ENCODE assay signal across 1 cellular context in the genomic region with DNA sequence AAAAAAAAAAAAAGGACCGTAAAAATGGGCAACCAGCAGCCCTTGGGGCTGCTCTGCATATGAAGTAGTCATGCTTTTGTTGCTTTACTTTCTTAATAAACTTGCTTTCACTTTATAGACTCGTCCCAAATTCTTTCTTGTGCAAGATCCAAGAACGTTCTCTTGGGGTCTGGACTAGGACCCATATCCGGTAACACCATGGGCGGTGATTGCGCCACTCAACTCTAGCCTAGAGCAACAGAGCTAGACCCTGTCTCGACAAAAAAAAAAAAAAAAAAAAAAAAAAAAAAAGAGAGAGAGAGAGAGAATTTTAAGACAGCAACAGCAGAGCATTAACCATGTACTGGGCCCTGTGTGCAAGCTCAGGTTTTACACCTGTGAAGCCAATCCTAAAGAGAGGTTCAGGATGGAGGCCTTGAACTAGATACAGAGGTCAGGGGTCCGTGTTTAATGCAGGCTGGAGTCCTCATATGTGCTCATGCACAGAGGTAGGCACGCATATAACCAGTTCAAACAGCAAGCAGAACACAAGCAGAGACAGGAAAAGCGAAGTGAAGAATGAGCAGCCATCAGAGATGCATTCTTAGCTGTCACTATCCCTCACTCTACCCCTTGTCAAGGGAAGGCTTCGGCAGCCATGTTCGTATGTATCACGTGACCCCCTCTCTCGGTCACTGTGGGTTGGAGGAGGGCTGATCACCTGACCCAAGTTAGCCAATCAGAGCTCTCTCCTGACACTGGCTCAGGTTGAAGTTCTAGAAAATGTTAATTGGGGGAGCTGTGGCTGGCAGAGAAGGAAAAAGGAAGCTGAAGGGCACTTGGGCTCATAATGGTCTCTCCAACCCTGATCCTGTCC.
TF ChIP-seq lines count a peak whose summit lies in the region.

No MANE protein-coding gene starts in this region.

TF ChIP-seq in HepG2, 621 proteins besides CTCF, POLR2A, EP300 and RAD21 (continued from another document):
- no peak for TF ChIP-seq ZNF276 (CRISPR knock-in tag; IDR thresholded peaks at IDR 0.05; ENCODE audit: low read depth)
TF ChIP-seq in HepG2: peak in this region for 13.
